In the genomic region with DNA sequence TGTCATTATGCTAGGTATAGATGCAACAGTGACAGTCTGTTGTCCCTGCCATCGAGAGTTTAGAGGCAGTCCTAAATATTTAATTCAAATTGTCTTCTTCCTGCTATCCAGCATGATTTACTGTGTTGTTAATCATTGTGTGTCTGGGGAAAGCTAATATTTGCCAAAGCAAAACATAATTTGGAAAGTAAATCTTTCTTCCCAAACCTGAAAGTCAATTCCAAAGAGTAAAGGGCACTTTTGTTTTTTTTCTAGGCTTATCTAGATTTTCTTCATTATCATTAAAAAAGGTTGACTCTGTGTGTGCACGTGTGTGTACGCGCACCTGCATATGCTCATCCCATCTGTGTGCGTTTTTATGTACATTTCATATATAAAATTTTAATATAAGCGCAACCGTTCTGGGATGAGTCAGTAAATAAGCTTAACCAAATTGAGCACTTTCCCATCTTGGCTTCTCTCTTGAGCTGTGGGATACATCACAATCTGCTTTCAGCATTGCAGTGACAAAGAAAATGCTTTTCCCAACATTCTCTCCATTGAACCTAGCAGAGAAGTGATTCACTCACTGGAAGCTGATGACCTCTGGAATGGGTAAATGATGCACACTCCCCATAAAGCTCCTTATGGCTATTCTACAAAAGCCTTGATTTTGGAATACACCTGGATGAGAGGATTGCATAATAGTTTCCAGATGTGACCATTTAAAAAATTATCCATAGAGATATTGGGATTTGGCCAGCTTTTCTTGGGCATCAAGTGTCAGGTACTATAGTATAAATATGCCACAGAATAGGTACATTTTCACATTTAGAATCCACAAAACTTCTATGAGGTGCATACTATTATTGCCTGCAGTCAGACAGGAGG, we compare ENCODE assay signal across 12 cellular contexts.
"Had no signal": no experiment of that assay in that cellular context is flagged by ENCODE, and none has a peak within 500 bp of the region (broad histone marks: within the 10 kb centered on the region; RNA-seq: fewer than 3 reads in every experiment).

No MANE protein-coding gene starts in this region.

- DNase-seq: activated CD4-positive, CD25-positive, alpha-beta regulatory T cell treated with anti-CD3 and anti-CD28 coated beads, Interleukin-2, amount 50 U/mL, for 72 hours; activated gamma-delta T cell treated with Interleukin-2 at 50 U/mL for 16 hours; effector CD4-positive, alpha-beta T cell; gastrocnemius medialis; head of caudate nucleus; left ventricle myocardium inferior; naive B cell; stimulated activated CD4-positive, alpha-beta T cell treated with anti-CD3 and anti-CD28 coated beads, Interleukin-2, amount 100 ng/mL, for 48 hours; stomach had no signal

- H3K27ac ChIP-seq: gastrocnemius medialis, left ventricle myocardium inferior, prostate gland, right atrium auricular region, stomach had no signal

- ATAC-seq: esophagus mucosa, gastrocnemius medialis had no signal

- H3K4me3 ChIP-seq: gastrocnemius medialis, left ventricle myocardium inferior, prostate gland, right atrium auricular region, stomach had no signal
